Comparison of ENCODE assay signal across 1 cellular context in the genomic region with DNA sequence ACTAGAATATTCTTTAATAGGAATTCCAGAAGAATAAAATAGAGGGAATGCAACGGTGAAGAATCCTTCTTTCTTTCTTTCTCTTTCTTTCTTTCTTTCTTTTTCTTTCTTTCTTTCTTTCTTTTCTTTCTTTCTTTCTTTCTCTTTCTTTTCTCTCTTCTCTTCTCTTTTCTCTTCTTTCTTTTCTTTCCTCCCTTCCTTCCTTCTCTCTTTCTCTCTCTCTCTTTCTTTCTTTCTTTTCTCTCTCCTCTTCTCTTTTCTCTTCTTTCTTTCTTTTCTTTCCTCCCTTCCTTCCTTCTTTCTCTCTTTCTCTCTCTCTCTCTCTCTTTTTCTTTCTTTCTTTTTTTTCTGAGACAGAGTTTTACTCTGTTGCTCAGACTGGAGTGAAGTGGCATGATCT.
TF ChIP-seq lines count a peak whose summit lies in the region.

No MANE protein-coding gene starts in this region.

TF ChIP-seq in WTC11, 78 proteins besides CTCF, POLR2A, EP300 and RAD21:
- TF ChIP-seq, protein P1, sequence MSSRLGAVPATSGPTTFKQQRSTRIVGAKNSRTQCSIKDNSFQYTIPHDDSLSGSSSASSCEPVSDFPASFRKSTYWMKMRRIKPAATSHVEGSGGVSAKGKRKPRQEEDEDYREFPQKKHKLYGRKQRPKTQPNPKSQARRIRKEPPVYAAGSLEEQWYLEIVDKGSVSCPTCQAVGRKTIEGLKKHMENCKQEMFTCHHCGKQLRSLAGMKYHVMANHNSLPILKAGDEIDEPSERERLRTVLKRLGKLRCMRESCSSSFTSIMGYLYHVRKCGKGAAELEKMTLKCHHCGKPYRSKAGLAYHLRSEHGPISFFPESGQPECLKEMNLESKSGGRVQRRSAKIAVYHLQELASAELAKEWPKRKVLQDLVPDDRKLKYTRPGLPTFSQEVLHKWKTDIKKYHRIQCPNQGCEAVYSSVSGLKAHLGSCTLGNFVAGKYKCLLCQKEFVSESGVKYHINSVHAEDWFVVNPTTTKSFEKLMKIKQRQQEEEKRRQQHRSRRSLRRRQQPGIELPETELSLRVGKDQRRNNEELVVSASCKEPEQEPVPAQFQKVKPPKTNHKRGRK (CRISPR knock-in tag; IDR thresholded peaks at IDR 0.05; ENCODE audit: borderline replicate concordance) = 0 out of 2 replicates have a peak, but pooled peaks have one; percentile 47
- TF ChIP-seq ATF1 (CRISPR knock-in tag; IDR thresholded peaks at IDR 0.05) = no peak
- no peak for TF ChIP-seq TEAD4 (CRISPR knock-in tag; IDR thresholded peaks at IDR 0.05)
TF ChIP-seq in WTC11: peak in this region for 1.
